20 cellular contexts compared by ENCODE assay signal in the genomic region with DNA sequence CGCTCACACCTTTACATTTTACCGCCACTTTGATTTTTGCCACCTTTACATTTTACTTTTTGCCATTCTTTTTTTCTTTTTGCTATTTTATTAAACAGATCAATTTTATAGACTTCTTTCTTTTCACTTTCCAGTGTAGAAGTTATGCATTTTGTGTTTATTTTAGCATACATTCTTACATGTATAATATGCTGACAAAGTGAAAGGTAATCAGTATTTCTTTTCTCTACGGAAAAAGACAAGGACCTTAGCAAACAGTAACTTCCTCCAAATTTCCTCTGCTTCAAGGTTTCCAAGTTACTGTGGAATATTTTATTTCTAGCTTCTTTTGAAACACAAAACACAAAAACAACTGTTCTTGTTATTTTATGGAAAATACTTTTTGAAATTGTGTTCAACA.
DNase-seq lines count a peak whose midpoint lies in the region; ATAC-seq, FAIRE-seq and TF ChIP-seq lines count a peak whose summit lies in the region.
"Had no signal": no experiment of that assay in that cellular context is flagged by ENCODE, and none has a peak within 500 bp of the region (broad histone marks: within the 10 kb centered on the region; RNA-seq: fewer than 3 reads in every experiment).

No MANE protein-coding gene starts in this region.

- DNase-seq in T-helper 17 cell (no peak), endothelial cell (ENCODE audit: low spot score) (no peak), kidney tubule cell (ENCODE audit: low spot score) (no peak), foreskin keratinocyte (no peak), posterior cingulate gyrus (no peak)
- DNase-seq: Caco-2; CD4-positive, CD25-positive, alpha-beta regulatory T cell; CD8-positive, alpha-beta T cell; DMS153; DND-41; GDM1; H9 had no signal

- H3K4me1 ChIP-seq in foreskin keratinocyte, result no peaks in the 10 kb centered on the region
- H3K4me1 ChIP-seq: Caco-2 had no signal

- no peaks in the 10 kb centered on the region for H3K27me3 ChIP-seq in foreskin keratinocyte
- H3K27me3 ChIP-seq: BLaER1 had no signal

- TF ChIP-seq CTCF in endothelial cell (IDR thresholded peaks at IDR 0.05; ENCODE audit: unreplicated experiment) (no peak), foreskin keratinocyte (conservative IDR thresholded peaks at IDR 0.05) (no peak)

- no peak overlapping the region for H3K27ac ChIP-seq in foreskin keratinocyte
- H3K27ac ChIP-seq: BLaER1, C4-2B had no signal

- H3K9me3 Mint-ChIP-seq in endothelial cell (ENCODE audit: unreplicated experiment), result no peaks in the 10 kb centered on the region

- peak overlapping the region; percentile 27 for H3K27ac Mint-ChIP-seq in T-helper 17 cell
- H3K27ac Mint-ChIP-seq in endothelial cell (ENCODE audit: unreplicated experiment), result peak overlapping the region; percentile 55
- H3K27ac Mint-ChIP-seq: B cell; CD8-positive, alpha-beta T cell; GM23338 had no signal

- H3K27me3 Mint-ChIP-seq in T-helper 17 cell, result no peaks in the 10 kb centered on the region
- H3K27me3 Mint-ChIP-seq in endothelial cell (ENCODE audit: unreplicated experiment), result no peaks in the 10 kb centered on the region

- H3K4me3 Mint-ChIP-seq in T-helper 17 cell, result no peak overlapping the region
- H3K4me3 Mint-ChIP-seq in endothelial cell (ENCODE audit: unreplicated experiment), result no peak overlapping the region
- H3K4me3 Mint-ChIP-seq: B cell; CD4-positive, CD25-positive, alpha-beta regulatory T cell; CD8-positive, alpha-beta T cell; GM23338; H9 had no signal

- ATAC-seq in T-helper 17 cell (no peak), foreskin keratinocyte (no peak)
- ATAC-seq: CD8-positive, alpha-beta T cell; GM12878; GM23338; HCT116 had no signal

- H3K36me3 Mint-ChIP-seq in T-helper 17 cell (ENCODE audit: low read depth) (no peaks in the 10 kb centered on the region), endothelial cell (ENCODE audit: low read depth, unreplicated experiment) (no peaks in the 10 kb centered on the region)
- H3K36me3 Mint-ChIP-seq: CD8-positive, alpha-beta T cell had no signal

- intact Hi-C loops in posterior cingulate gyrus (cut with DNase I), result no loop called here

- peaks cover 6% of the 10 kb centered on the region for H3K4me1 Mint-ChIP-seq in T-helper 17 cell
- peaks cover 10% of the 10 kb centered on the region for H3K4me1 Mint-ChIP-seq in endothelial cell (ENCODE audit: unreplicated experiment)

- no peaks in the 10 kb centered on the region for H3K9me3 ChIP-seq in T-helper 17 cell (ENCODE audit: control insufficient read depth, low read length, poor library complexity, severe bottlenecking)
- H3K9me3 ChIP-seq: BLaER1, Caco-2 had no signal

- FAIRE-seq in G401.6 (lab: Jason Lieb, UNC), result peak; percentile 30
- FAIRE-seq: GM12878, GM18507 had no signal
